ENCODE assay signal across 8 cellular contexts in the genomic region with DNA sequence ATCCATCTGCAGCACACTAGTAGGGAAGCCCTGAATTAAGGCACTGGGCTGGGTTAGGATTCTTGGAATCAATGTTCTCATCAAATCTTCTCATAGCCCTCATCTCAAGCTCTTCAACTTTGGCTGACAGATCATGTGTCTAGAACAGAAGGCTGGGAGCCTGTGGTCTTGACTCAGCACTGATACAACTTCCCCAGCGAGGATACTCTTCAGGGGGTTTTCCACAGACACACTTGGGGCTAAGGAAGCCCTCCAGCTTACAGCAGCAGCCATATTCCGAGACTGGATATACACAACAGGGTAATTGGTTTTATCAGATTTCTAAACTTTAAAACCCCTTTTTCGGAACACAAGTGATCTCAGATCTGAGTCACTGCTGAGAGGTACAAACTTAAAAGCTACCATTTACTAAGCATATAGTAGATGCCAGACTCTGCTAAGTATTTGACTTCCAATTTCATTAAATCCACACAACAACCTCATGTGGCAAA. TPM values are rescaled to one million over a fixed set of nuclear protein-coding genes. Genes with fewer than 3 reads are reported as not detected.
A peak's percentile ranks its signal among the peaks of the same experiment; 100 is the strongest.
DNase-seq lines count a peak whose midpoint lies in the region; ATAC-seq, FAIRE-seq and TF ChIP-seq lines count a peak whose summit lies in the region.

No MANE protein-coding gene starts in this region.

- no peaks in the 10 kb centered on the region for H3K9me2 ChIP-seq in SK-N-SH

- peaks cover 40% of the 10 kb centered on the region for H3F3A ChIP-seq in SK-N-SH (replicated peaks; ENCODE audit: insufficient read depth)

- peak overlapping the region; percentile 11; the same call in 1 of the 2 replicates for H3K9ac ChIP-seq in SK-N-SH

- FAIRE-seq in D721Med (lab: Jason Lieb, UNC), result no peak

- no peaks in the 10 kb centered on the region for H3K27me3 ChIP-seq in SK-N-SH (ENCODE audit: insufficient read depth)

- H3K4me1 ChIP-seq in SK-N-SH (ENCODE audit: control insufficient read depth in 1 of 2, insufficient read depth in 2 of 2, low read depth in 1 of 2, low read length in 1 of 2), result peaks cover 31 to 41% of the 10 kb centered on the region in 2 experiments; a peak in 3 of 4 replicates

- 13% methylated on average over 3 of the region's 3 CpGs for WGBS in SK-N-SH (ENCODE audit: low lambda C conversion rate)

- POLR2A ChIA-PET in SK-N-SH (lab: Yijun Ruan, JAX), result interaction anchor here (1.0 kb wide), 1 partner anchor 30 kb away, joined by 4 read pairs; no protein-coding TSS in a partner anchor

- H3K36me3 ChIP-seq in SK-N-SH (replicated peaks in 1 of 2; ENCODE audit: control insufficient read depth in 1 of 2, insufficient read depth in 2 of 2, low read length in 1 of 2), result no peaks in the 10 kb centered on the region

- no peak for DNase-seq in SK-N-SH
- DNase-seq in activated CD8-positive, alpha-beta memory T cell treated with anti-CD3 and anti-CD28 coated beads, Interleukin-2, amount 50 U/mL, for 24 hours (ENCODE audit: extremely low read depth), result peak; percentile 40
- peak; percentile 54 for DNase-seq in hepatic stellate cell (ENCODE audit: low spot score)
- DNase-seq in substantia nigra (lab: John Stamatoyannopoulos, UW), result peak in 2 of 49 donors; percentile 18 to 24
- DNase-seq in D721Med (ENCODE audit: insufficient read length, low spot score), result no peak
- no peak for DNase-seq in SKM-1 (lab: John Stamatoyannopoulos, UW; ENCODE audit: unreplicated experiment)

- H3K4me2 ChIP-seq in SK-N-SH, result peak overlapping the region; percentile 74

- no peaks in the 10 kb centered on the region for H3K9me3 ChIP-seq in SK-N-SH

- peaks cover 29% of the 10 kb centered on the region for H4K20me1 ChIP-seq in SK-N-SH (ENCODE audit: insufficient read depth)

- TF ChIP-seq EP300 in SK-N-SH (IDR thresholded peaks at IDR 0.05; ENCODE audit: borderline replicate concordance in 1 of 2, low read depth in 1 of 2, low read length in 1 of 2), result no peak

- no peak overlapping the region for H2AFZ ChIP-seq in SK-N-SH (ENCODE audit: low read depth)

- CTCF ChIA-PET in SK-N-SH (lab: Yijun Ruan, JAX), result interaction anchor here (0.9 to 22.7 kb wide), 6 partner anchors 9 to 59 kb away, joined by 3 to 590 read pairs (median 6); no protein-coding TSS in a partner anchor

- peak overlapping the region in 1 of 2 experiments; percentile 13; a peak in 1 of 4 replicates for H3K4me3 ChIP-seq in SK-N-SH (ENCODE audit: low read depth in 2 of 2, low read length in 1 of 2)

- TF ChIP-seq CTCF in SK-N-SH (IDR thresholded peaks at IDR 0.05) (no peak), D721Med (IDR thresholded peaks at IDR 0.05; ENCODE audit: insufficient read depth, missing control alignments) (no peak)

- no peak for TF ChIP-seq RAD21 in SK-N-SH (IDR thresholded peaks at IDR 0.05; ENCODE audit: low read length)

- H3K79me2 ChIP-seq in SK-N-SH (ENCODE audit: insufficient read depth), result peaks cover 81% of the 10 kb centered on the region

- H3K27ac ChIP-seq in SK-N-SH (ENCODE audit: low read depth in 2 of 2, low read length in 1 of 2), result peak overlapping the region in 1 of 2 experiments; percentile 88; a peak in 2 of 4 replicates
- H3K27ac ChIP-seq in substantia nigra (ENCODE audit: low read depth, low read length, poor library complexity, severe bottlenecking), result peak overlapping the region; percentile 51

- no peak for ATAC-seq in SK-N-SH treated with all-trans-retinoic acid at 6 μM for 48 hours
- no peak for ATAC-seq in HG03457 (IDR thresholded peaks at IDR 0.05; ENCODE audit: unreplicated experiment)

TF ChIP-seq in SK-N-SH, 30 proteins besides CTCF, POLR2A, EP300 and RAD21:
- TF ChIP-seq JUND (IDR thresholded peaks at IDR 0.05), result peak; percentile 19; the same call in 1 of the 2 replicates
- TF ChIP-seq, protein P1, sequence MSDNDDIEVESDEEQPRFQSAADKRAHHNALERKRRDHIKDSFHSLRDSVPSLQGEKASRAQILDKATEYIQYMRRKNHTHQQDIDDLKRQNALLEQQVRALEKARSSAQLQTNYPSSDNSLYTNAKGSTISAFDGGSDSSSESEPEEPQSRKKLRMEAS (IDR thresholded peaks at IDR 0.05; ENCODE audit: low read depth), result 0 out of 2 replicates have a peak, but pooled peaks have one; percentile 19
- peak; percentile 20; the same call in 1 of the 2 replicates for TF ChIP-seq FOSL2 (IDR thresholded peaks at IDR 0.05; ENCODE audit: borderline replicate concordance, low read depth)
- TF ChIP-seq YY1 (IDR thresholded peaks at IDR 0.05; ENCODE audit: low read depth), result 0 out of 2 replicates have a peak, but pooled peaks have one; percentile 23
- TF ChIP-seq TCF12 (IDR thresholded peaks at IDR 0.05), result peak; percentile 49
- TF ChIP-seq NRF1 (IDR thresholded peaks at IDR 0.05; ENCODE audit: low read depth, low read length), result no peak
- TF ChIP-seq RFX5 (IDR thresholded peaks at IDR 0.05; ENCODE audit: low read length), result no peak

TF ChIP-seq in SK-N-SH treated with all-trans-retinoic acid at 6 μM for 48 hours, 23 proteins besides CTCF, POLR2A, EP300 and RAD21:
- no peak for TF ChIP-seq ESRRG (CRISPR knock-in tag; IDR thresholded peaks at IDR 0.05)
- TF ChIP-seq TCF4 (CRISPR knock-in tag; IDR thresholded peaks at IDR 0.05; ENCODE audit: borderline replicate concordance), result no peak
- TF ChIP-seq, protein P2, sequence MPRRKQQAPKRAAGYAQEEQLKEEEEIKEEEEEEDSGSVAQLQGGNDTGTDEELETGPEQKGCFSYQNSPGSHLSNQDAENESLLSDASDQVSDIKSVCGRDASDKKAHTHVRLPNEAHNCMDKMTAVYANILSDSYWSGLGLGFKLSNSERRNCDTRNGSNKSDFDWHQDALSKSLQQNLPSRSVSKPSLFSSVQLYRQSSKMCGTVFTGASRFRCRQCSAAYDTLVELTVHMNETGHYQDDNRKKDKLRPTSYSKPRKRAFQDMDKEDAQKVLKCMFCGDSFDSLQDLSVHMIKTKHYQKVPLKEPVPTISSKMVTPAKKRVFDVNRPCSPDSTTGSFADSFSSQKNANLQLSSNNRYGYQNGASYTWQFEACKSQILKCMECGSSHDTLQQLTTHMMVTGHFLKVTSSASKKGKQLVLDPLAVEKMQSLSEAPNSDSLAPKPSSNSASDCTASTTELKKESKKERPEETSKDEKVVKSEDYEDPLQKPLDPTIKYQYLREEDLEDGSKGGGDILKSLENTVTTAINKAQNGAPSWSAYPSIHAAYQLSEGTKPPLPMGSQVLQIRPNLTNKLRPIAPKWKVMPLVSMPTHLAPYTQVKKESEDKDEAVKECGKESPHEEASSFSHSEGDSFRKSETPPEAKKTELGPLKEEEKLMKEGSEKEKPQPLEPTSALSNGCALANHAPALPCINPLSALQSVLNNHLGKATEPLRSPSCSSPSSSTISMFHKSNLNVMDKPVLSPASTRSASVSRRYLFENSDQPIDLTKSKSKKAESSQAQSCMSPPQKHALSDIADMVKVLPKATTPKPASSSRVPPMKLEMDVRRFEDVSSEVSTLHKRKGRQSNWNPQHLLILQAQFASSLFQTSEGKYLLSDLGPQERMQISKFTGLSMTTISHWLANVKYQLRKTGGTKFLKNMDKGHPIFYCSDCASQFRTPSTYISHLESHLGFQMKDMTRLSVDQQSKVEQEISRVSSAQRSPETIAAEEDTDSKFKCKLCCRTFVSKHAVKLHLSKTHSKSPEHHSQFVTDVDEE (CRISPR knock-in tag; IDR thresholded peaks at IDR 0.05), result no peak
- TF ChIP-seq TOX (CRISPR knock-in tag; IDR thresholded peaks at IDR 0.05; ENCODE audit: borderline replicate concordance), result no peak
- TF ChIP-seq ZC3H10 (CRISPR knock-in tag; IDR thresholded peaks at IDR 0.05), result no peak
- TF ChIP-seq ZNF8 (CRISPR knock-in tag; IDR thresholded peaks at IDR 0.05), result no peak
- no peak for TF ChIP-seq GLIS3 (CRISPR knock-in tag; IDR thresholded peaks at IDR 0.05)
- no peak for TF ChIP-seq ZNF70 (CRISPR knock-in tag; IDR thresholded peaks at IDR 0.05)
- TF ChIP-seq BACH2 (CRISPR knock-in tag; IDR thresholded peaks at IDR 0.05; ENCODE audit: borderline replicate concordance), result no peak
- TF ChIP-seq, protein P3, sequence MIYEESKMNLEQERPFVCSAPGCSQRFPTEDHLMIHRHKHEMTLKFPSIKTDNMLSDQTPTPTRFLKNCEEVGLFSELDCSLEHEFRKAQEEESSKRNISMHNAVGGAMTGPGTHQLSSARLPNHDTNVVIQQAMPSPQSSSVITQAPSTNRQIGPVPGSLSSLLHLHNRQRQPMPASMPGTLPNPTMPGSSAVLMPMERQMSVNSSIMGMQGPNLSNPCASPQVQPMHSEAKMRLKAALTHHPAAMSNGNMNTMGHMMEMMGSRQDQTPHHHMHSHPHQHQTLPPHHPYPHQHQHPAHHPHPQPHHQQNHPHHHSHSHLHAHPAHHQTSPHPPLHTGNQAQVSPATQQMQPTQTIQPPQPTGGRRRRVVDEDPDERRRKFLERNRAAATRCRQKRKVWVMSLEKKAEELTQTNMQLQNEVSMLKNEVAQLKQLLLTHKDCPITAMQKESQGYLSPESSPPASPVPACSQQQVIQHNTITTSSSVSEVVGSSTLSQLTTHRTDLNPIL (CRISPR knock-in tag; IDR thresholded peaks at IDR 0.05; ENCODE audit: low read depth), result no peak
- no peak for TF ChIP-seq ZFP3 (CRISPR knock-in tag; IDR thresholded peaks at IDR 0.05)
- TF ChIP-seq, protein P4, sequence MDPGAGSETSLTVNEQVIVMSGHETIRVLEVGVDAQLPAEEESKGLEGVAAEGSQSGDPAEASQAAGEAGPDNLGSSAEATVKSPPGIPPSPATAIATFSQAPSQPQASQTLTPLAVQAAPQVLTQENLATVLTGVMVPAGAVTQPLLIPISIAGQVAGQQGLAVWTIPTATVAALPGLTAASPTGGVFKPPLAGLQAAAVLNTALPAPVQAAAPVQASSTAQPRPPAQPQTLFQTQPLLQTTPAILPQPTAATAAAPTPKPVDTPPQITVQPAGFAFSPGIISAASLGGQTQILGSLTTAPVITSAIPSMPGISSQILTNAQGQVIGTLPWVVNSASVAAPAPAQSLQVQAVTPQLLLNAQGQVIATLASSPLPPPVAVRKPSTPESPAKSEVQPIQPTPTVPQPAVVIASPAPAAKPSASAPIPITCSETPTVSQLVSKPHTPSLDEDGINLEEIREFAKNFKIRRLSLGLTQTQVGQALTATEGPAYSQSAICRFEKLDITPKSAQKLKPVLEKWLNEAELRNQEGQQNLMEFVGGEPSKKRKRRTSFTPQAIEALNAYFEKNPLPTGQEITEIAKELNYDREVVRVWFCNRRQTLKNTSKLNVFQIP (CRISPR knock-in tag; IDR thresholded peaks at IDR 0.05; ENCODE audit: borderline replicate concordance, low read depth), result no peak
- no peak for TF ChIP-seq OSR1 (CRISPR knock-in tag; IDR thresholded peaks at IDR 0.05)
- TF ChIP-seq CSDC2 (CRISPR knock-in tag; IDR thresholded peaks at IDR 0.05), result no peak
- no peak for TF ChIP-seq ISL1 (CRISPR knock-in tag; IDR thresholded peaks at IDR 0.05)
TF ChIP-seq in SK-N-SH treated with all-trans-retinoic acid at 6 μM for 48 hours: peak in this region for 0.

RNA-seq across cellular contexts. Expression of gene FMNL3, which starts 3.5 kb away (rescaled TPM):
- polyA plus RNA-seq in SK-N-SH (2012; rRNA removed), result 10.2 and 13.1 TPM in 2 replicates
- polyA plus RNA-seq in SK-N-SH (2012; cell fraction: cytosol; rRNA removed), result 6.6 and 8.8 TPM in 2 replicates
- 19.5 and 24.9 TPM in 2 replicates for polyA plus RNA-seq in SK-N-SH (2012; cell fraction: nucleus; rRNA removed)

RNA-seq across cellular contexts. Expression of gene TMBIM6, which starts 37.7 kb away (rescaled TPM):
- polyA plus RNA-seq in SK-N-SH (2012; rRNA removed), result 290 and 360 TPM in 2 replicates
- polyA plus RNA-seq in SK-N-SH (2012; cell fraction: cytosol; rRNA removed), result 355 TPM in 2 replicates
- 242 and 304 TPM in 2 replicates for polyA plus RNA-seq in SK-N-SH (2012; cell fraction: nucleus; rRNA removed)

Comparison
In these comparisons a context has a peak if more than half of its experiments do, and no peak if none do; other contexts are left out.
1. DNase-seq: peak in activated CD8-positive, alpha-beta memory T cell treated with anti-CD3 and anti-CD28 coated beads, Interleukin-2, amount 50 U/mL, for 24 hours (single experiment) and hepatic stellate cell (single experiment); none in SK-N-SH (single experiment), D721Med (single experiment) and SKM-1 (single experiment).